ENCODE assay signal across 19 cellular contexts in the genomic region with DNA sequence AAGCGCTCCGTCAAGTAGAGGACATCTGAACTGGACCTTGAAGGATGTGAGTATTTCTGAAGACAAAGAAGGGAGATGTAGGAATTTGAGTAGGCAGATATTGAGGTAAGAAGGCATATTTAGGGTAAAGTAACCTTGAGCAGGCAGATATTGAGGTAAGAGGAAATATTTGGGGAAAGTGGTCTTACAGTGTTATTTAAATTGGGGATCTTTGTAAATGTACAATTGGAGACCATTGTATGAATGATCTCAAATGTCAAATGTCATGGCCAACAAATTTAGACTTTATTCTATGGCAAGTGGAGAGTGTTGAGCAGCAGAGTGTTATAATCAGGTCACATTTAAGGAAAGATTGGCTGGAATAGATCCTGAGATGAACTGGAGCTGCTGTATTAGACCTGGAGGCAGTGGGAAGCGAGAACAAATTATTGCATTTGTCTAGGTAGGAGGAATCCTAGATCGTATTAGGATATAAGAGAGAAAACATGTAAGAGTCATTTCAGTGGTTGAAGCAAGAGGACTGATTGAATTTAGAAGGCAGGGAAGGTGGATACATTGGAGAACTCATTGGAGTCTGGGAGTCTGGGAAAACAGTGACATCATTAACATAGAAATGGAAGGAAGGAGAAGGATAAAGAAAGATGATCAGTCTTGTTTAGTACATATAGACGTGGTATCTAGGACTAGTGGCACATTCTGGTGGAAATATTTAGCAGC.
"Had no signal": no experiment of that assay in that cellular context is flagged by ENCODE, and none has a peak within 500 bp of the region (broad histone marks: within the 10 kb centered on the region; RNA-seq: fewer than 3 reads in every experiment).

No MANE protein-coding gene starts in this region.

- H3K27ac Mint-ChIP-seq: activated T-helper 1 cell treated with anti-CD3 and anti-CD28 coated beads, Interleukin-12 subunit alpha, Interleukin-12 subunit beta, Interleukin-2, Interleukin-4 antibody, amounts not matched to agents 30 ng/mL and 10 ng/mL and 1 ng/mL, durations not matched to agents 14 hours and 24 hours and 36 hours; memory B cell; progenitor cell of endocrine pancreas had no signal

- H3K4me2 ChIP-seq: hepatocyte had no signal

- H3K27me3 Mint-ChIP-seq: progenitor cell of endocrine pancreas had no signal

- H3K36me3 ChIP-seq: adrenal gland, cardiac muscle cell, esophagus muscularis mucosa, left ventricle myocardium inferior, right atrium auricular region, upper lobe of left lung had no signal

- H3K27me3 ChIP-seq: esophagus muscularis mucosa, hepatocyte, right atrium auricular region, upper lobe of left lung had no signal

- H3K4me3 ChIP-seq: adrenal gland, cardiac muscle cell, esophagus muscularis mucosa, hepatocyte, mucosa of descending colon, skin epidermis, upper lobe of left lung had no signal

- ATAC-seq: activated CD4-positive, CD25-positive, alpha-beta regulatory T cell treated with anti-CD3 and anti-CD28 coated beads, Interleukin-2, amount 50 U/mL, for 24 hours; mucosa of descending colon had no signal

- H3K4me3 Mint-ChIP-seq: activated T-helper 1 cell treated with anti-CD3 and anti-CD28 coated beads, Interleukin-12 subunit alpha, Interleukin-12 subunit beta, Interleukin-2, Interleukin-4 antibody, amounts not matched to agents 30 ng/mL and 10 ng/mL and 1 ng/mL, durations not matched to agents 14 hours and 24 hours and 36 hours; nephron had no signal

- H3K27ac ChIP-seq: adrenal gland, cardiac muscle cell, esophagus muscularis mucosa, hepatocyte, right atrium auricular region, skin epidermis, upper lobe of left lung had no signal

- H2AFZ ChIP-seq: hepatocyte had no signal

- H3K36me3 Mint-ChIP-seq: memory B cell had no signal

- H3K9me3 Mint-ChIP-seq: activated T-helper 1 cell treated with anti-CD3 and anti-CD28 coated beads, Interleukin-12 subunit alpha, Interleukin-12 subunit beta, Interleukin-2, Interleukin-4 antibody, amounts not matched to agents 30 ng/mL and 10 ng/mL and 1 ng/mL, durations not matched to agents 14 hours and 24 hours and 36 hours; nephron had no signal

- H3K9me3 ChIP-seq: adrenal gland, esophagus muscularis mucosa, left ventricle myocardium inferior, mucosa of descending colon, right atrium auricular region, upper lobe of left lung had no signal

- H3K79me2 ChIP-seq: hepatocyte had no signal

- DNase-seq: activated CD4-positive, alpha-beta T cell treated with anti-CD3 and anti-CD28 coated beads, Interleukin-2, amount 50 U/mL, for 1 hour; activated CD8-positive, alpha-beta memory T cell treated with anti-CD3 and anti-CD28 coated beads for 24 hours; adrenal gland; left ventricle myocardium inferior; mucosa of descending colon; occipital lobe; stimulated activated CD4-positive, alpha-beta T cell treated with anti-CD3 and anti-CD28 coated beads, Interleukin-4, amount 100 ng/mL, for 24 hours; stimulated activated naive CD4-positive, alpha-beta T cell treated with Interleukin-2 at 50 U/mL for 16 hours; upper lobe of left lung had no signal
